ENCODE assay signal across 26 cellular contexts in the genomic region with DNA sequence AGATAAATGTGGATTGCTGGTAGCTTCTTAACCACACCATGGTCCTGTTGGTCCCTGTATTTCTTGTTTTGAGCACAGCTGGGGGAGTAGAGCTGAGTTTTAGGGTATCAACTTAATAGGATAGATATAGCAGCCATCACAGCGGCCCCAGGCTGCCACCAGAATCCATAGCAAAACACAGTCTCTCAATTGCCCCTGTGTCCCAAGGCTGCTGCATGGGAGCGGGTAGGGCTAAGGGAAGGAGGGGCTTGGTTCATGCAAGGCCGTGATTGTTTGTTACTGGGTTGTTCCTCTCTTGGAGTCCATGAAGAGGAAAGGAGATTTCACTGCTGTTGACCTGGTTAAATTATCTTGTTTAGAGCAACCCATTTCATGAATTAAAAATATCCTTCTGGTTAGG. TPM values are rescaled to one million over a fixed set of nuclear protein-coding genes. Genes with fewer than 3 reads are reported as not detected.
"Had no signal": no experiment of that assay in that cellular context is flagged by ENCODE, and none has a peak within 500 bp of the region (broad histone marks: within the 10 kb centered on the region; RNA-seq: fewer than 3 reads in every experiment).

No MANE protein-coding gene starts in this region.

- H3K4me1 ChIP-seq: ascending aorta, esophagus muscularis mucosa, foreskin keratinocyte, right lobe of liver, thyroid gland, upper lobe of left lung, vagina had no signal

- H3K27me3 Mint-ChIP-seq: brain had no signal

- H3K27me3 ChIP-seq: ascending aorta, cardiac muscle cell, esophagus muscularis mucosa, right lobe of liver, thyroid gland, upper lobe of left lung, vagina had no signal

- H3K9me3 ChIP-seq: ascending aorta, esophagus muscularis mucosa, right lobe of liver, thyroid gland, upper lobe of left lung, vagina had no signal

- H3K9me3 Mint-ChIP-seq: activated T-cell treated with anti-CD3 and anti-CD28 coated beads, Interleukin-2, amount 50 U/mL, for 72 hours; naive thymus-derived CD4-positive, alpha-beta T cell; T-helper 2 cell treated with Interferon-gamma antibody and Interleukin-4, amounts not matched to agents 5 μg/mL and 100 μg/mL, for 36 hours had no signal

- ATAC-seq: activated CD4-positive, alpha-beta T cell treated with anti-CD3 and anti-CD28 coated beads for 36 hours; activated CD8-positive, alpha-beta memory T cell treated with anti-CD3 and anti-CD28 coated beads, Interleukin-2, amount 10 ng/mL, durations not matched to agents 7 days and 5 days; activated CD8-positive, alpha-beta T cell treated with anti-CD3 and anti-CD28 coated beads, Interleukin-2, amount 10 ng/mL, durations not matched to agents 7 days and 5 days; activated T-cell treated with anti-CD3 and anti-CD28 coated beads, Interleukin-2, amount 50 U/mL, for 72 hours; foreskin keratinocyte; left ventricle myocardium superior; naive thymus-derived CD4-positive, alpha-beta T cell; right lobe of liver; SK-N-SH treated with all-trans-retinoic acid at 6 μM for 48 hours; stimulated activated naive CD8-positive, alpha-beta T cell treated with anti-CD3 and anti-CD28 coated beads, Interleukin-15, Interleukin-2, amounts not matched to agents 100 U/mL and 50 U/mL, for 24 hours had no signal

- H3K27ac ChIP-seq: ascending aorta, cardiac muscle cell, esophagus muscularis mucosa, foreskin keratinocyte, right lobe of liver, thyroid gland, upper lobe of left lung, vagina had no signal

- H3K36me3 ChIP-seq: ascending aorta, cardiac muscle cell, esophagus muscularis mucosa, right lobe of liver, thyroid gland, upper lobe of left lung, vagina had no signal

- H3K4me3 Mint-ChIP-seq: activated CD4-positive, alpha-beta T cell treated with anti-CD3 and anti-CD28 coated beads for 36 hours; activated CD8-positive, alpha-beta memory T cell treated with anti-CD3 and anti-CD28 coated beads, Interleukin-2, amount 10 ng/mL, durations not matched to agents 7 days and 5 days; activated CD8-positive, alpha-beta T cell treated with anti-CD3 and anti-CD28 coated beads, Interleukin-2, amount 10 ng/mL, durations not matched to agents 7 days and 5 days; activated naive CD8-positive, alpha-beta T cell; activated T-cell treated with anti-CD3 and anti-CD28 coated beads, Interleukin-2, amount 50 U/mL, for 72 hours; brain; mesothelial cell of epicardium; naive thymus-derived CD4-positive, alpha-beta T cell; T-helper 2 cell treated with Interferon-gamma antibody and Interleukin-4, amounts not matched to agents 5 μg/mL and 100 μg/mL, for 36 hours had no signal

- H3K36me3 Mint-ChIP-seq: activated CD8-positive, alpha-beta memory T cell treated with anti-CD3 and anti-CD28 coated beads, Interleukin-2, amount 10 ng/mL, durations not matched to agents 7 days and 5 days; activated naive CD8-positive, alpha-beta T cell; mesothelial cell of epicardium; naive thymus-derived CD4-positive, alpha-beta T cell had no signal

- H3K27ac Mint-ChIP-seq: activated CD4-positive, alpha-beta T cell treated with anti-CD3 and anti-CD28 coated beads for 36 hours; activated CD8-positive, alpha-beta memory T cell treated with anti-CD3 and anti-CD28 coated beads, Interleukin-2, amount 10 ng/mL, durations not matched to agents 7 days and 5 days; activated CD8-positive, alpha-beta T cell treated with anti-CD3 and anti-CD28 coated beads, Interleukin-2, amount 10 ng/mL, durations not matched to agents 7 days and 5 days; activated naive CD8-positive, alpha-beta T cell; activated T-cell treated with anti-CD3 and anti-CD28 coated beads, Interleukin-2, amount 50 U/mL, for 72 hours; brain; mesothelial cell of epicardium; naive thymus-derived CD4-positive, alpha-beta T cell; T-helper 2 cell treated with Interferon-gamma antibody and Interleukin-4, amounts not matched to agents 5 μg/mL and 100 μg/mL, for 36 hours had no signal

- DNase-seq: activated CD4-positive, alpha-beta T cell treated with anti-CD3 and anti-CD28 coated beads for 36 hours; activated CD4-positive, CD25-positive, alpha-beta regulatory T cell; activated CD8-positive, alpha-beta memory T cell treated with anti-CD3 and anti-CD28 coated beads, Interleukin-2, amount 10 ng/mL, durations not matched to agents 7 days and 5 days; activated CD8-positive, alpha-beta T cell treated with anti-CD3 and anti-CD28 coated beads, Interleukin-2, amount 10 ng/mL, durations not matched to agents 7 days and 5 days; activated naive CD4-positive, alpha-beta T cell; activated T-cell treated with anti-CD3 and anti-CD28 coated beads, Interleukin-2, amount 50 U/mL, for 72 hours; cortex of kidney; foreskin keratinocyte; kidney glomerular epithelial cell; left ventricle myocardium superior; naive thymus-derived CD4-positive, alpha-beta T cell; right lobe of liver; stimulated activated CD4-positive, alpha-beta T cell treated with anti-CD3 and anti-CD28 coated beads, Interleukin-4, amount 100 ng/mL, for 1 hour; stimulated activated naive CD8-positive, alpha-beta T cell treated with anti-CD3 and anti-CD28 coated beads, Interleukin-15, Interleukin-2, amounts not matched to agents 100 U/mL and 50 U/mL, for 24 hours; T-helper 1 cell; thyroid gland; upper lobe of left lung had no signal

- H3K4me3 ChIP-seq: ascending aorta, cardiac muscle cell, esophagus muscularis mucosa, right lobe of liver, thyroid gland, upper lobe of left lung, vagina had no signal

- H3K4me1 Mint-ChIP-seq: activated CD4-positive, alpha-beta T cell treated with anti-CD3 and anti-CD28 coated beads for 36 hours; activated CD8-positive, alpha-beta memory T cell treated with anti-CD3 and anti-CD28 coated beads, Interleukin-2, amount 10 ng/mL, durations not matched to agents 7 days and 5 days; brain; mesothelial cell of epicardium; naive thymus-derived CD4-positive, alpha-beta T cell had no signal

RNA-seq across cellular contexts. Expression of a gene that starts 22.1 kb away (rescaled TPM):
- total RNA-seq: activated CD8-positive, alpha-beta memory T cell treated with anti-CD3 and anti-CD28 coated beads, Interleukin-2, amount 10 ng/mL, durations not matched to agents 7 days and 5 days; activated CD8-positive, alpha-beta T cell treated with anti-CD3 and anti-CD28 coated beads, Interleukin-2, amount 10 ng/mL, durations not matched to agents 7 days and 5 days; naive thymus-derived CD4-positive, alpha-beta T cell had no signal
- polyA plus RNA-seq: naive thymus-derived CD4-positive, alpha-beta T cell had no signal
